In the genomic region with DNA sequence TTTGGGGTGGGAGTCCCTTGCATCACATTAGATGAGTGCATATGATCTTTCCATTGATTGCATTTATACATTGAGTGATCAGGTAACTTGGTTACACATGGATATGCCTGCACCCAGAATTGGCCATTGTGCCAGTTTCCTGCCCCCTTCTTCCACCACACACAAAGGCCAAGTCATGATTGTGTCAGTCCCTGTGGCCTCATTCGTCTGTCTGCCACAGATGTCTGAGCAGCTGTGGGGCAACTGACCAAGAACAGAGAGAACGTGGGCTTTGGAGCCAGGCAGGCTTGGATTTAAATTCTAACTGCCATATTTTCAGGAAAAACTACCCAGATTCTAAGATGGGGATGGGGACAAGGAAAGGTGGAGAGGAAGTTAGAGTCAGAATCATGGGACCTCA, we compare ENCODE assay signal across 10 cellular contexts. TPM values are rescaled to one million over a fixed set of nuclear protein-coding genes. Genes with fewer than 3 reads are reported as not detected.
DNase-seq lines count a peak whose midpoint lies in the region; ATAC-seq and TF ChIP-seq lines count a peak whose summit lies in the region.
"Had no signal": no experiment of that assay in that cellular context is flagged by ENCODE, and none has a peak within 500 bp of the region (broad histone marks: within the 10 kb centered on the region; RNA-seq: fewer than 3 reads in every experiment).

No MANE protein-coding gene starts in this region.

- no peaks in the 10 kb centered on the region for H3K36me3 Mint-ChIP-seq in natural killer cell treated with Interleukin-12 subunit alpha and Interleukin-12 subunit beta and Interleukin-15 and Interleukin-18, amount 100 ng/mL, for 72 hours
- no peaks in the 10 kb centered on the region for H3K36me3 Mint-ChIP-seq in natural killer cell
- H3K36me3 Mint-ChIP-seq in mesothelial cell of epicardium: peaks cover under 1% of the 10 kb centered on the region

- no peaks in the 10 kb centered on the region for H3K27me3 Mint-ChIP-seq in natural killer cell treated with Interleukin-12 subunit alpha and Interleukin-12 subunit beta and Interleukin-15 and Interleukin-18, amount 100 ng/mL, for 72 hours
- H3K27me3 Mint-ChIP-seq in natural killer cell (ENCODE audit: low read depth in 2 of 2) (no peaks in the 10 kb centered on the region), mesothelial cell of epicardium (ENCODE audit: low read depth) (no peaks in the 10 kb centered on the region)

- H3K4me3 Mint-ChIP-seq in natural killer cell treated with Interleukin-12 subunit alpha and Interleukin-12 subunit beta and Interleukin-15 and Interleukin-18, amount 100 ng/mL, for 72 hours: no peak overlapping the region
- H3K4me3 Mint-ChIP-seq in natural killer cell (no peak overlapping the region), mesothelial cell of epicardium (no peak overlapping the region)

- intact Hi-C loops in natural killer cell (cut with micrococcal nuclease): loop anchor here (5.0 to 10.0 kb wide), 3 partner anchors 318 to 578 kb away; partner anchors contain the start of gene SSR3

- peaks cover 49 to 54% of the 10 kb centered on the region in 2 donors for H3K4me1 Mint-ChIP-seq in natural killer cell treated with Interleukin-12 subunit alpha and Interleukin-12 subunit beta and Interleukin-15 and Interleukin-18, amount 100 ng/mL, for 72 hours (ENCODE audit: low read depth in 2 of 2)
- peaks cover 51 to 54% of the 10 kb centered on the region in 2 donors for H3K4me1 Mint-ChIP-seq in natural killer cell
- H3K4me1 Mint-ChIP-seq in mesothelial cell of epicardium: peaks cover 43% of the 10 kb centered on the region

- no peak for TF ChIP-seq CTCF in natural killer cell (IDR thresholded peaks at IDR 0.05)
- TF ChIP-seq CTCF in mesothelial cell of epicardium (IDR thresholded peaks at IDR 0.05; ENCODE audit: unreplicated experiment): no peak

- no peak for DNase-seq in natural killer cell treated with Interleukin-12 subunit alpha and Interleukin-12 subunit beta and Interleukin-15 and Interleukin-18, amount 100 ng/mL, for 72 hours (ENCODE audit: low spot score)
- no peak for DNase-seq in natural killer cell
- DNase-seq in middle frontal gyrus (ENCODE audit: extremely low spot score, low spot score): peak; percentile 69
- no peak for DNase-seq in NCI-H82 (lab: John Stamatoyannopoulos, UW)
- DNase-seq in NOMO-1 (lab: John Stamatoyannopoulos, UW; ENCODE audit: unreplicated experiment in 2 of 2): no peak
- DNase-seq in mesothelial cell of epicardium (ENCODE audit: low spot score in 2 of 2, unreplicated experiment in 2 of 2): no peak
- DNase-seq: BE2C, heart right ventricle had no signal

- peak overlapping the region; percentile 7 to 90 for H3K27ac Mint-ChIP-seq in natural killer cell treated with Interleukin-12 subunit alpha and Interleukin-12 subunit beta and Interleukin-15 and Interleukin-18, amount 100 ng/mL, for 72 hours
- H3K27ac Mint-ChIP-seq in natural killer cell (peak overlapping the region in 1 of 2 donors; percentile 40), mesothelial cell of epicardium (no peak overlapping the region)

- no peak for ATAC-seq in natural killer cell treated with Interleukin-12 subunit alpha and Interleukin-12 subunit beta and Interleukin-15 and Interleukin-18, amount 100 ng/mL, for 72 hours
- ATAC-seq in natural killer cell (no peak), HG03565 (IDR thresholded peaks at IDR 0.05; ENCODE audit: unreplicated experiment) (no peak)

- peak overlapping the region; percentile 97 for H3K27ac ChIP-seq in angular gyrus (ENCODE audit: low read depth, low read length)

- no peaks in the 10 kb centered on the region for H3K9me3 Mint-ChIP-seq in natural killer cell treated with Interleukin-12 subunit alpha and Interleukin-12 subunit beta and Interleukin-15 and Interleukin-18, amount 100 ng/mL, for 72 hours
- H3K9me3 Mint-ChIP-seq in natural killer cell: no peaks in the 10 kb centered on the region
- no peaks in the 10 kb centered on the region for H3K9me3 Mint-ChIP-seq in mesothelial cell of epicardium

RNA-seq across cellular contexts. Expression of gene CCNL1, which starts 27.0 kb away (rescaled TPM):
- total RNA-seq in natural killer cell treated with Interleukin-12 subunit alpha and Interleukin-12 subunit beta and Interleukin-15 and Interleukin-18, amount 100 ng/mL, for 72 hours: 100 to 1,000 TPM; 303 to 324 TPM
- total RNA-seq in natural killer cell: 1,000 to 10,000 TPM; 1,104 to 1,331 (median 1,220) TPM
- total RNA-seq in mesothelial cell of epicardium: 248 to 276 TPM (median 261 TPM) in 3 replicates
